8 cellular contexts compared by ENCODE assay signal in genomic region chr11:45771942-45772522, GRCh38. TPM values are rescaled to one million over a fixed set of nuclear protein-coding genes. Genes with fewer than 3 reads are reported as not detected.
DNase-seq lines count a peak whose midpoint lies in the region; ATAC-seq and TF ChIP-seq lines count a peak whose summit lies in the region.

No MANE protein-coding gene starts in this region.

- TF ChIP-seq CTCF in Panc1 (IDR thresholded peaks at IDR 0.05) (peak; percentile 92), fibroblast of pulmonary artery (IDR thresholded peaks at IDR 0.05; ENCODE audit: low read length, missing control alignments) (peak; percentile 84), nephron (IDR thresholded peaks at IDR 0.05; ENCODE audit: unreplicated experiment in 3 of 3) (peak; percentile 89 to 92 (median 89))

- POLR2A ChIA-PET in Panc1 (lab: Charles Lee): interaction anchor here (0.6 kb wide), 1 partner anchor 256 kb away, joined by 3 read pairs; no protein-coding TSS in a partner anchor

- peak; percentile 85 for ATAC-seq in GM21529 (IDR thresholded peaks at IDR 0.05; ENCODE audit: unreplicated experiment)
- ATAC-seq in Panc1: peak; percentile 98

- CTCF ChIA-PET in Panc1 (lab: Charles Lee): interaction anchor here (0.5 to 1.7 kb wide), 22 partner anchors 13 to 661 kb away, joined by 3 to 27 read pairs (median 3); no protein-coding TSS in a partner anchor

- H3K27ac Mint-ChIP-seq in activated T-helper 1 cell treated with anti-CD3 and anti-CD28 coated beads, Interleukin-12 subunit alpha, Interleukin-12 subunit beta, Interleukin-2, Interleukin-4 antibody, amounts not matched to agents 30 ng/mL and 10 ng/mL and 1 ng/mL, durations not matched to agents 14 hours and 24 hours and 36 hours: no peak overlapping the region
- peak overlapping the region in 1 of 3 experiments; percentile 7 for H3K27ac Mint-ChIP-seq in nephron

- no peaks in the 10 kb centered on the region for H3K36me3 Mint-ChIP-seq in activated T-helper 1 cell treated with anti-CD3 and anti-CD28 coated beads, Interleukin-12 subunit alpha, Interleukin-12 subunit beta, Interleukin-2, Interleukin-4 antibody, amounts not matched to agents 30 ng/mL and 10 ng/mL and 1 ng/mL, durations not matched to agents 14 hours and 24 hours and 36 hours (ENCODE audit: low read depth)
- no peaks in the 10 kb centered on the region for H3K36me3 Mint-ChIP-seq in nephron (ENCODE audit: low read depth)

- H3K27me3 Mint-ChIP-seq in activated T-helper 1 cell treated with anti-CD3 and anti-CD28 coated beads, Interleukin-12 subunit alpha, Interleukin-12 subunit beta, Interleukin-2, Interleukin-4 antibody, amounts not matched to agents 30 ng/mL and 10 ng/mL and 1 ng/mL, durations not matched to agents 14 hours and 24 hours and 36 hours (ENCODE audit: insufficient read depth): peaks cover 5% of the 10 kb centered on the region
- peaks cover 39% of the 10 kb centered on the region for H3K27me3 Mint-ChIP-seq in nephron (ENCODE audit: low read depth)

- no peaks in the 10 kb centered on the region for H3K36me3 ChIP-seq in Panc1 (ENCODE audit: control insufficient read depth, insufficient read depth, low read length)

- H3K9me3 ChIP-seq in Panc1 (ENCODE audit: control insufficient read depth, insufficient read depth, low read depth, low read length): no peaks in the 10 kb centered on the region

- no peak overlapping the region for H3K27ac ChIP-seq in Panc1 (ENCODE audit: low read length)

- peaks cover 12% of the 10 kb centered on the region for H3K4me1 Mint-ChIP-seq in activated T-helper 1 cell treated with anti-CD3 and anti-CD28 coated beads, Interleukin-12 subunit alpha, Interleukin-12 subunit beta, Interleukin-2, Interleukin-4 antibody, amounts not matched to agents 30 ng/mL and 10 ng/mL and 1 ng/mL, durations not matched to agents 14 hours and 24 hours and 36 hours (ENCODE audit: low read depth)
- H3K4me1 Mint-ChIP-seq in nephron: peaks cover 13% of the 10 kb centered on the region

- DNase-seq in DMS 273 treated with DMSO at 0.1 percent for 48 hours (lab: John Stamatoyannopoulos, UW) (peak; percentile 26), Panc1 (ENCODE audit: low read depth, low spot score) (peak; percentile 42), fibroblast of pulmonary artery (ENCODE audit: low read depth) (peak; percentile 76)
- peak; percentile 74 for DNase-seq in activated T-helper 1 cell treated with anti-CD3 and anti-CD28 coated beads, Interleukin-12 subunit alpha, Interleukin-12 subunit beta, Interleukin-2, Interleukin-4 antibody, amounts not matched to agents 30 ng/mL and 10 ng/mL and 1 ng/mL, durations not matched to agents 14 hours and 24 hours and 36 hours (ENCODE audit: low spot score)
- DNase-seq in stimulated activated naive CD4-positive, alpha-beta T cell treated with Interleukin-2 at 50 U/mL for 16 hours (lab: John Stamatoyannopoulos, UW): peak; percentile 85

- no TSS peak for BruUV-seq in Panc1 (replicated peaks; lab: Mats Ljungman, UMichigan)

- H3K4me3 ChIP-seq in Panc1 (ENCODE audit: low read depth in 2 of 2, low read length in 2 of 2) (peak overlapping the region; percentile 40 to 75), fibroblast of pulmonary artery (replicated peaks; ENCODE audit: low read depth, low read length) (peak overlapping the region; percentile 54)

- no peaks in the 10 kb centered on the region for H3K4me1 ChIP-seq in Panc1 (ENCODE audit: control insufficient read depth, insufficient read depth, low read length)

- in situ Hi-C loops in Panc1 (cut with HindIII; ENCODE audit: low pct_unique_long_range_greater_than_20kb, low sequenced_read_pairs): no loop called here

- H3K9me3 Mint-ChIP-seq in activated T-helper 1 cell treated with anti-CD3 and anti-CD28 coated beads, Interleukin-12 subunit alpha, Interleukin-12 subunit beta, Interleukin-2, Interleukin-4 antibody, amounts not matched to agents 30 ng/mL and 10 ng/mL and 1 ng/mL, durations not matched to agents 14 hours and 24 hours and 36 hours: no peaks in the 10 kb centered on the region
- no peaks in the 10 kb centered on the region for H3K9me3 Mint-ChIP-seq in nephron

- peaks cover 8% of the 10 kb centered on the region for H3K27me3 ChIP-seq in Panc1 (ENCODE audit: control insufficient read depth, insufficient read depth, low read length)

- peak; percentile 86 for TF ChIP-seq RAD21 in Ishikawa (IDR thresholded peaks at IDR 0.05; ENCODE audit: low read depth)

- TF ChIP-seq EP300 in Ishikawa (IDR thresholded peaks at IDR 0.05; ENCODE audit: borderline replicate concordance): no peak

- peak overlapping the region; percentile 84 for H3K4me3 Mint-ChIP-seq in activated T-helper 1 cell treated with anti-CD3 and anti-CD28 coated beads, Interleukin-12 subunit alpha, Interleukin-12 subunit beta, Interleukin-2, Interleukin-4 antibody, amounts not matched to agents 30 ng/mL and 10 ng/mL and 1 ng/mL, durations not matched to agents 14 hours and 24 hours and 36 hours
- peak overlapping the region; percentile 84 to 90 (median 86) for H3K4me3 Mint-ChIP-seq in nephron

- intact Hi-C loops in Panc1 (cut with micrococcal nuclease; ENCODE audit: unreplicated experiment): loop anchor here (1.0 to 5.0 kb wide), 3 partner anchors 95 to 431 kb away; no protein-coding TSS in a partner anchor
- intact Hi-C loops in activated T-helper 1 cell treated with anti-CD3 and anti-CD28 coated beads, Interleukin-12 subunit alpha, Interleukin-12 subunit beta, Interleukin-2, Interleukin-4 antibody, amounts not matched to agents 30 ng/mL and 10 ng/mL and 1 ng/mL, durations not matched to agents 14 hours and 24 hours and 36 hours (cut with micrococcal nuclease): loop anchor here (1.0 to 2.0 kb wide), 7 partner anchors 33 to 661 kb away; partner anchors contain the start of gene SLC35C1

TF ChIP-seq in Ishikawa, 13 proteins besides CTCF, POLR2A, EP300 and RAD21:
- TF ChIP-seq FOXM1 (IDR thresholded peaks at IDR 0.05; ENCODE audit: borderline replicate concordance, low read depth) (no peak), ZBTB7A (IDR thresholded peaks at IDR 0.05; ENCODE audit: low read depth) (no peak; the same call in 1 of the 2 replicates), TCF12 (IDR thresholded peaks at IDR 0.05; ENCODE audit: low read depth) (no peak), MAX (IDR thresholded peaks at IDR 0.05) (peak; percentile 20; the same call in 1 of the 2 replicates), EGR1 (IDR thresholded peaks at IDR 0.05) (0 out of 2 replicates have a peak, but pooled peaks have one; percentile 23), NFIC (IDR thresholded peaks at IDR 0.05) (peak; percentile 6; the same call in 1 of the 2 replicates)

RNA-seq across cellular contexts. Expression of gene SLC35C1, which starts 32.9 kb away (rescaled TPM):
- 13.4 TPM for total RNA-seq in Panc1 (2021; ENCODE audit: unreplicated experiment)
- polyA plus RNA-seq in Panc1 (2012; ENCODE audit: insufficient read length): 23.4 TPM
- 16.3 and 18.2 TPM in 2 replicates for total RNA-seq in activated T-helper 1 cell treated with anti-CD3 and anti-CD28 coated beads, Interleukin-12 subunit alpha, Interleukin-12 subunit beta, Interleukin-2, Interleukin-4 antibody, amounts not matched to agents 30 ng/mL and 10 ng/mL and 1 ng/mL, durations not matched to agents 14 hours and 24 hours and 36 hours

Comparison
In these comparisons a context has a peak if more than half of its experiments do, and no peak if none do; other contexts are left out.
1. DNase-seq: peak in every context shown above with its lines; median percentile 85 in stimulated activated naive CD4-positive, alpha-beta T cell treated with Interleukin-2 at 50 U/mL for 16 hours; 76 in fibroblast of pulmonary artery; 74 in activated T-helper 1 cell treated with anti-CD3 and anti-CD28 coated beads, Interleukin-12 subunit alpha, Interleukin-12 subunit beta, Interleukin-2, Interleukin-4 antibody, amounts not matched to agents 30 ng/mL and 10 ng/mL and 1 ng/mL, durations not matched to agents 14 hours and 24 hours and 36 hours; 42 in Panc1; 26 in DMS 273 treated with DMSO at 0.1 percent for 48 hours.